Comparison of ENCODE assay signal across 25 cellular contexts in the genomic region with DNA sequence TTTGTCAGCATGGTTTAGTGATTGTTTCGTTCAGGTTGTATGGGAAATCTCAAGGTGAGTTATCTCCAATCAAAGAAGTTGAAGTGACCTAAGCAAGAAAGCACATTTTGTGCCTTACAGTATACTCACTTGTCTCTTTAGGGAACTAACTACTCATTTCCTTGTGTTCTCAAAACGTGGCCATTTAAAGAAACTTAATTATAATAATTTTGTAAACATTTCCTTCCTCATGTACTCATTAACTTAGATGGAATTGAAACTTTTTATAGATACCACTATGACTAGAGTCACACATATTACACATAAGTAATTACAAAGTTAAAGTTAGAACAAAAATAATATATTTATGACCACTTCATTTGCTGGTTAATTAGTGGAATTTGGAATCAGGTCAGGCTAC.
"Had no signal": no experiment of that assay in that cellular context is flagged by ENCODE, and none has a peak within 500 bp of the region (broad histone marks: within the 10 kb centered on the region; RNA-seq: fewer than 3 reads in every experiment).

No MANE protein-coding gene starts in this region.

- DNase-seq: activated CD4-positive, alpha-beta T cell treated with anti-CD3 and anti-CD28 coated beads for 1 hour; activated T-cell treated with anti-CD3 and anti-CD28 coated beads, Interleukin-2, amount 50 U/mL, for 24 hours; adrenal gland; brain microvascular endothelial cell; caudate nucleus; dermis blood vessel endothelial cell; effector CD8-positive, alpha-beta T cell; foreskin keratinocyte; glutamatergic neuron; immature natural killer cell; naive thymus-derived CD4-positive, alpha-beta T cell; posterior cingulate gyrus; right lobe of liver; stimulated activated CD4-positive, alpha-beta T cell treated with anti-CD3 and anti-CD28 coated beads, Interleukin-1b, Interleukin-23, amount 100 ng/mL, for 48 hours; stomach; WERI-Rb-1 had no signal

- H3K4me1 ChIP-seq: adrenal gland, ascending aorta, foreskin keratinocyte, neural progenitor cell, right lobe of liver, stomach, suprapubic skin, tibial nerve had no signal

- H3K4me3 ChIP-seq: adrenal gland, ascending aorta, hepatocyte, lung, neural progenitor cell, right lobe of liver, skin epidermis, stomach, suprapubic skin, tibial nerve had no signal

- H3K79me2 ChIP-seq: hepatocyte had no signal

- ATAC-seq: activated T-helper 17 cell treated with anti-CD3 and anti-CD28 coated beads, Interleukin-2, amount 50 U/mL, for 72 hours; foreskin keratinocyte; left lobe of liver; naive thymus-derived CD4-positive, alpha-beta T cell; right lobe of liver had no signal

- H2AFZ ChIP-seq: hepatocyte, neural progenitor cell had no signal

- H3K9ac ChIP-seq: neural progenitor cell had no signal

- H3K36me3 ChIP-seq: adrenal gland, ascending aorta, brain microvascular endothelial cell, neural progenitor cell, right lobe of liver, stomach, suprapubic skin, tibial nerve, WERI-Rb-1 had no signal

- H3K27ac ChIP-seq: adrenal gland, ascending aorta, brain microvascular endothelial cell, foreskin keratinocyte, hepatocyte, neural progenitor cell, right lobe of liver, skin epidermis, stomach, suprapubic skin, tibial nerve, WERI-Rb-1 had no signal

- H3K27me3 ChIP-seq: adrenal gland, ascending aorta, brain microvascular endothelial cell, foreskin keratinocyte, hepatocyte, neural progenitor cell, right lobe of liver, stomach, suprapubic skin, tibial nerve had no signal

- H3K9me3 ChIP-seq: adrenal gland, ascending aorta, right lobe of liver, stomach, suprapubic skin, tibial nerve had no signal

- H3K4me2 ChIP-seq: hepatocyte, neural progenitor cell had no signal
